In the genomic region with DNA sequence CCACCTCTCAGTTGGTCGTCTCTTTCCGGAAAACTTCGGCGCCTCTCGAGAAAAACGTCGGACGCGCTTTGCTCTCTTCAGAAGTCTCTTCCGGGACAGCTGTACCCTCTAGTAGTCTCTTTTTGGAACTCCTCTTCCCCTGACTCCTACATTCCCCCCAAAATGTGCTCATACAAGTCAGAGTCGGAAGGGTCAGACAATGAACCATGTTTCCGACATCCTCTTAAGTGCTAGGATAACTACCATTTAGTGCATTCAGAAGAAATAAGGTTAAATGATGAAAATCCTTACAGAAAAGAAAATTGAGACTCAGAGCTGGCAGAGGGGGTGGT, we compare ENCODE assay signal across 8 cellular contexts. TPM values are rescaled to one million over a fixed set of nuclear protein-coding genes. Genes with fewer than 3 reads are reported as not detected.
DNase-seq lines count a peak whose midpoint lies in the region; ATAC-seq and TF ChIP-seq lines count a peak whose summit lies in the region.

No MANE protein-coding gene starts in this region.

- ATAC-seq in HG02840 (IDR thresholded peaks at IDR 0.05; ENCODE audit: low FRiP score, unreplicated experiment): peak; percentile 6

- no peak for TF ChIP-seq POLR2A in breast epithelium (IDR thresholded peaks at IDR 0.05)

- H3K4me1 ChIP-seq in breast epithelium (no peaks in the 10 kb centered on the region), mononuclear cell (ENCODE audit: insufficient read depth, low read length) (peaks cover 38% of the 10 kb centered on the region)

- no peaks in the 10 kb centered on the region for H3K27me3 ChIP-seq in breast epithelium
- no peaks in the 10 kb centered on the region for H3K27me3 ChIP-seq in mononuclear cell (ENCODE audit: insufficient read depth, low read length)

- TF ChIP-seq CTCF in 22Rv1 (IDR thresholded peaks at IDR 0.05) (no peak), breast epithelium (IDR thresholded peaks at IDR 0.05) (no peak)

- H3K9me3 ChIP-seq in breast epithelium: no peaks in the 10 kb centered on the region
- no peaks in the 10 kb centered on the region for H3K9me3 ChIP-seq in mononuclear cell (ENCODE audit: low read depth, low read length)

- H3K4me3 ChIP-seq in breast epithelium (peak overlapping the region; percentile 69 to 92 (median 83)), mononuclear cell (ENCODE audit: low read length) (peak overlapping the region; percentile 86)

- peak overlapping the region; percentile 98 for H3K27ac ChIP-seq in 22Rv1
- H3K27ac ChIP-seq in breast epithelium: peak overlapping the region; percentile 95 to 97

- intact Hi-C loops in breast epithelium (cut with DNase I; ENCODE audit: low total_unique reads) (loop anchor here (10.0 kb wide), 1 partner anchor 1345 kb away; a partner anchor contains a TSS), posterior cingulate gyrus (cut with DNase I) (no loop called here)

- DNase-seq in breast epithelium (ENCODE audit: low spot score in 2 of 2) (no peak), posterior cingulate gyrus (no peak), GM03348 (ENCODE audit: low spot score) (no peak), KBM-7 (no peak), NCI-H226 (no peak)

- in situ Hi-C loops in KBM-7 (cut with MboI; ENCODE audit: low pct_unique_long_range_greater_than_20kb, low sequenced_read_pairs): loop anchor here (10.0 kb wide), 1 partner anchor 165 kb away; no protein-coding TSS in a partner anchor

- no peaks in the 10 kb centered on the region for H3K36me3 ChIP-seq in breast epithelium

RNA-seq across cellular contexts. Expression of a gene that starts 0.5 kb away (rescaled TPM):
- 10 to 100 TPM; 14.4 to 29.2 (median 27.1) TPM for total RNA-seq in breast epithelium
- total RNA-seq in mononuclear cell: 6.5 TPM

RNA-seq across cellular contexts. Expression of a gene that starts 19.7 kb away (rescaled TPM):
- 10 to 100 TPM; 19.8 to 42.9 (median 26.9) TPM for total RNA-seq in breast epithelium
- total RNA-seq in mononuclear cell: under 0.01 TPM

RNA-seq across cellular contexts. Expression of a gene that starts 38.5 kb away (rescaled TPM):
- total RNA-seq in breast epithelium (1 to 10 TPM; 1.3 to 2.9 (median 1.6) TPM), mononuclear cell (0.10 TPM)

Comparison
In these comparisons a context has a peak if more than half of its experiments do, and no peak if none do; other contexts are left out.
1. RNA of a gene that starts 19.7 kb away (total RNA-seq): 19.8 to 42.9 TPM in breast epithelium; under 0.01 TPM in mononuclear cell (single experiment); every median in the first group is over 10 times any median in the second.